In the genomic region with DNA sequence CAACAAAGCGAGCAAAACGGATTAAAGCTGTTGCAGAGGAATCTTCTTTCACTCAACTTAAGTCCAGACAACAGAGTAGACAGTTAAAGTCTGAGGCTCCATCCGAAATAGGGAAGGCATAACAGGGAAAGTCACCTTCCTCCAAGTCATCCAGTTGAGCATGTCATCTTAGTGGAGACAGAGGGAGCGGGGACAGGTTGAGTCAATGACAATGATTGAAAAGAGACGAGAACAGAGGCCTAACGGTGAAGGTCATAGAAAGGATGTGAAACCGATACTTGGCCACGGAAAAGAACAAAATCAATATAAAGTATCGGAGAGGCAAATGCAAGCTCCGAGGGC, we compare ENCODE assay signal across 8 cellular contexts. TPM values are rescaled to one million over a fixed set of nuclear protein-coding genes. Genes with fewer than 3 reads are reported as not detected.
A peak's percentile ranks its signal among the peaks of the same experiment; 100 is the strongest.
DNase-seq lines count a peak whose midpoint lies in the region; ATAC-seq and TF ChIP-seq lines count a peak whose summit lies in the region.

No MANE protein-coding gene starts in this region.

- peaks cover 68% of the 10 kb centered on the region for H3K79me2 ChIP-seq in Loucy (ENCODE audit: insufficient read depth, low read length)

- DNase-seq in NCI-H146 treated with DMSO at 0.1 percent for 48 hours (lab: John Stamatoyannopoulos, UW; ENCODE audit: unreplicated experiment), result peak; percentile 86
- DNase-seq in NCI-H146 (lab: John Stamatoyannopoulos, UW), result no peak
- no peak for DNase-seq in brain microvascular endothelial cell
- DNase-seq in right lobe of liver, result no peak
- DNase-seq in thyroid gland, result no peak
- no peak for DNase-seq in medulla oblongata (ENCODE audit: extremely low spot score)
- DNase-seq in cerebellum (ENCODE audit: low spot score), result no peak

- H3K9me3 ChIP-seq in Loucy (ENCODE audit: insufficient read depth, low read depth, low read length) (no peaks in the 10 kb centered on the region), right lobe of liver (no peaks in the 10 kb centered on the region), thyroid gland (no peaks in the 10 kb centered on the region)

- H3K36me3 ChIP-seq in Loucy (ENCODE audit: insufficient read depth, low read length), result peaks cover 44% of the 10 kb centered on the region
- peaks cover 47% of the 10 kb centered on the region for H3K36me3 ChIP-seq in brain microvascular endothelial cell (replicated peaks)
- peaks cover 0 to 59% (median 20%) of the 10 kb centered on the region in 4 donors for H3K36me3 ChIP-seq in right lobe of liver
- peaks cover 41 to 44% of the 10 kb centered on the region in 2 donors for H3K36me3 ChIP-seq in thyroid gland

- peaks cover 42% of the 10 kb centered on the region for H4K20me1 ChIP-seq in Loucy (ENCODE audit: insufficient read depth, low read length, poor library complexity, severe bottlenecking)

- H3K4me3 ChIP-seq in Loucy (ENCODE audit: low read length, poor library complexity, severe bottlenecking) (peak overlapping the region; percentile 88), brain microvascular endothelial cell (ENCODE audit: low read depth, low read length) (peak overlapping the region; percentile 71), right lobe of liver (peak overlapping the region; percentile 62 to 70 (median 64)), thyroid gland (replicated peaks in 1 of 3) (peak overlapping the region; percentile 65 to 76 (median 66))

- in situ Hi-C loops in brain microvascular endothelial cell (cut with HindIII; ENCODE audit: low pct_ligation_motif_present, low sequenced_read_pairs), result no loop called here

- H2AFZ ChIP-seq in Loucy (ENCODE audit: low read length), result peak overlapping the region; percentile 74

- ATAC-seq in right lobe of liver, result peak; percentile 20 to 46 (median 36)

- H3K4me2 ChIP-seq in Loucy (ENCODE audit: low read depth, low read length, poor library complexity, severe bottlenecking), result peak overlapping the region; percentile 81

- H3K9ac ChIP-seq in Loucy (ENCODE audit: low read depth, low read length, poor library complexity, severe bottlenecking), result peak overlapping the region; percentile 86

- peaks cover under 1% of the 10 kb centered on the region for H3K27me3 ChIP-seq in Loucy (ENCODE audit: insufficient read depth, low read length, poor library complexity, severe bottlenecking)
- no peaks in the 10 kb centered on the region for H3K27me3 ChIP-seq in brain microvascular endothelial cell (replicated peaks)
- H3K27me3 ChIP-seq in right lobe of liver, result no peaks in the 10 kb centered on the region
- no peaks in the 10 kb centered on the region for H3K27me3 ChIP-seq in thyroid gland

- TF ChIP-seq POLR2A in right lobe of liver (IDR thresholded peaks at IDR 0.05) (no peak), thyroid gland (IDR thresholded peaks at IDR 0.05) (no peak)

- 0% methylated on average over 10 of the region's 10 CpGs for WGBS in right lobe of liver (ENCODE audit: insufficient coverage, low coverage, low lambda C conversion rate, missing lambda C conversion rate)
- WGBS in thyroid gland, 2 donors, result 0% methylated on average over 10 of the region's 10 CpGs

- no peak for TF ChIP-seq CTCF in Loucy (conservative IDR thresholded peaks at IDR 0.05; ENCODE audit: low read length)
- TF ChIP-seq CTCF in brain microvascular endothelial cell (IDR thresholded peaks at IDR 0.05; ENCODE audit: low read depth, low read length, missing control alignments), result no peak
- no peak for TF ChIP-seq CTCF in right lobe of liver (IDR thresholded peaks at IDR 0.05)
- TF ChIP-seq CTCF in thyroid gland (IDR thresholded peaks at IDR 0.05), result no peak

- no peaks in the 10 kb centered on the region for H3K9me2 ChIP-seq in Loucy (replicated peaks; ENCODE audit: low read depth, low read length)

- intact Hi-C loops in right lobe of liver (cut with DNase I) (no loop called here), thyroid gland (cut with DNase I) (no loop called here)

- H3K27ac ChIP-seq in brain microvascular endothelial cell, result peak overlapping the region; percentile 86
- H3K27ac ChIP-seq in right lobe of liver, result peak overlapping the region; percentile 78 to 88 (median 87)
- H3K27ac ChIP-seq in thyroid gland, result peak overlapping the region; percentile 90 to 97 (median 95)

- H3K4me1 ChIP-seq in Loucy (ENCODE audit: insufficient read depth, low read length, poor library complexity, severe bottlenecking) (peaks cover 40% of the 10 kb centered on the region), right lobe of liver (peaks cover 0 to 34% (median 8%) of the 10 kb centered on the region in 4 donors), thyroid gland (peaks cover 33 to 41% of the 10 kb centered on the region in 2 donors)

- H3F3A ChIP-seq in Loucy (ENCODE audit: low read depth), result peaks cover 27% of the 10 kb centered on the region

RNA-seq across cellular contexts. Expression of gene C18orf32, which starts 0.4 kb away (rescaled TPM):
- total RNA-seq in right lobe of liver (10 to 100 TPM; 24.8 to 41.1 (median 31.1) TPM), thyroid gland (10 to 100 TPM; 42.7 to 85.6 (median 65.0) TPM), cerebellum (52.3 TPM)

RNA-seq across cellular contexts. Expression of gene RPL17, which starts 5.7 kb away (rescaled TPM):
- 100 to 1,000 TPM; 385 to 554 (median 483) TPM for total RNA-seq in right lobe of liver
- 1,000 to 10,000 TPM; 1,085 to 2,686 (median 1,511) TPM for total RNA-seq in thyroid gland
- total RNA-seq in cerebellum, result 972 TPM

RNA-seq across cellular contexts. Expression of gene DYM, which starts 26.1 kb away (rescaled TPM):
- total RNA-seq in right lobe of liver (10 to 100 TPM; 19.0 to 31.1 (median 25.7) TPM), thyroid gland (100 to 1,000 TPM; 103 to 136 (median 112) TPM), cerebellum (67.4 TPM)
